ENCODE assay signal across 1 cellular context in genomic region chr19:49128545-49129237, GRCh38.
TF ChIP-seq lines count a peak whose summit lies in the region.

No MANE protein-coding gene starts in this region.

TF ChIP-seq in HepG2, 621 proteins besides CTCF, POLR2A, EP300 and RAD21:
- TF ChIP-seq ADNP (CRISPR knock-in tag; IDR thresholded peaks at IDR 0.05), result no peak
- TF ChIP-seq ZNF362 (CRISPR knock-in tag; IDR thresholded peaks at IDR 0.05; ENCODE audit: borderline replicate concordance), result no peak
- peak; percentile 2; the same call in 1 of the 2 replicates for TF ChIP-seq JUN (CRISPR knock-in tag; IDR thresholded peaks at IDR 0.05)
- TF ChIP-seq ZNF17 (CRISPR knock-in tag; IDR thresholded peaks at IDR 0.05), result no peak
- TF ChIP-seq PHF5A (CRISPR knock-in tag; IDR thresholded peaks at IDR 0.05; ENCODE audit: low read depth, unreplicated experiment), result peak; percentile 9
- no peak for TF ChIP-seq THYN1 (CRISPR knock-in tag; IDR thresholded peaks at IDR 0.05; ENCODE audit: borderline replicate concordance, low read depth)
- TF ChIP-seq TIGD3 (CRISPR knock-in tag; IDR thresholded peaks at IDR 0.05; ENCODE audit: borderline replicate concordance), result 0 out of 2 replicates have a peak, but pooled peaks have one; percentile 45
- TF ChIP-seq ZNF672 (CRISPR knock-in tag; IDR thresholded peaks at IDR 0.05), result peak; percentile 16; the same call in 1 of the 2 replicates
- no peak for TF ChIP-seq PATZ1 (CRISPR knock-in tag; IDR thresholded peaks at IDR 0.05)
- no peak for TF ChIP-seq ZNF510 (CRISPR knock-in tag; IDR thresholded peaks at IDR 0.05; ENCODE audit: low read depth)
- TF ChIP-seq ZNF331 (CRISPR knock-in tag; IDR thresholded peaks at IDR 0.05), result 0 out of 2 replicates have a peak, but pooled peaks have one; percentile 18
- TF ChIP-seq KAT7 (CRISPR knock-in tag; IDR thresholded peaks at IDR 0.05; ENCODE audit: borderline replicate concordance), result no peak
- 0 out of 2 replicates have a peak, but pooled peaks have one; percentile 40 for TF ChIP-seq HNF1B (CRISPR knock-in tag; IDR thresholded peaks at IDR 0.05)
- 0 out of 2 replicates have a peak, but pooled peaks have one; percentile 40 for TF ChIP-seq MEF2D (CRISPR knock-in tag; IDR thresholded peaks at IDR 0.05)
- 0 out of 2 replicates have a peak, but pooled peaks have one; percentile 10 for TF ChIP-seq CCDC6 (CRISPR knock-in tag; IDR thresholded peaks at IDR 0.05)
- TF ChIP-seq CBX2 (IDR thresholded peaks at IDR 0.05; ENCODE audit: low read depth, low read length), result no peak
- no peak for TF ChIP-seq CBX2 (CRISPR knock-in tag; IDR thresholded peaks at IDR 0.05; ENCODE audit: low read depth)
- TF ChIP-seq GTF3A (CRISPR knock-in tag; conservative IDR thresholded peaks at IDR 0.05), result no peak
- TF ChIP-seq SNAI1 (CRISPR knock-in tag; IDR thresholded peaks at IDR 0.05; ENCODE audit: borderline replicate concordance), result 0 out of 2 replicates have a peak, but pooled peaks have one; percentile 13
TF ChIP-seq in HepG2: peak in this region for 9.
